9 cellular contexts compared by ENCODE assay signal in genomic region chr11:10314199-10315072, GRCh38. TPM values are rescaled to one million over a fixed set of nuclear protein-coding genes. Genes with fewer than 3 reads are reported as not detected.
A peak's percentile ranks its signal among the peaks of the same experiment; 100 is the strongest.
DNase-seq lines count a peak whose midpoint lies in the region; ATAC-seq, FAIRE-seq and TF ChIP-seq lines count a peak whose summit lies in the region.
"Had no signal": no experiment of that assay in that cellular context is flagged by ENCODE, and none has a peak within 500 bp of the region (broad histone marks: within the 10 kb centered on the region; RNA-seq: fewer than 3 reads in every experiment).

No MANE protein-coding gene starts in this region.

- H3K4me3 ChIP-seq in trophoblast cell (ENCODE audit: low read depth, low read length), result no peak overlapping the region

- H3K9me3 ChIP-seq in trophoblast cell (ENCODE audit: insufficient read depth, low read depth, low read length), result no peaks in the 10 kb centered on the region

- no peak overlapping the region for H2BK12ac ChIP-seq in trophoblast cell (ENCODE audit: low read length)

- H3K27ac Mint-ChIP-seq in dendritic cell treated with granulocyte-macrophage colony-stimulating factor and Interleukin-4, amounts not matched to agents 40 ng/mL and 50 ng/mL, for 4 days, result no peak overlapping the region
- H3K27ac Mint-ChIP-seq in HFFc6 (no peak overlapping the region), progenitor cell of endocrine pancreas (no peak overlapping the region)

- H3K27me3 Mint-ChIP-seq in dendritic cell treated with granulocyte-macrophage colony-stimulating factor and Interleukin-4, amounts not matched to agents 40 ng/mL and 50 ng/mL, for 4 days, result no peaks in the 10 kb centered on the region
- H3K27me3 Mint-ChIP-seq in HFFc6 (ENCODE audit: insufficient read depth) (peaks cover 5% of the 10 kb centered on the region), progenitor cell of endocrine pancreas (peaks cover 19% of the 10 kb centered on the region)

- no peak overlapping the region for H3K4me2 ChIP-seq in trophoblast cell (ENCODE audit: low read length)

- H3K4ac ChIP-seq in trophoblast cell (ENCODE audit: low read depth, low read length), result no peak overlapping the region

- no peak overlapping the region for H3K23ac ChIP-seq in trophoblast cell (ENCODE audit: low read length)

- H3K9ac ChIP-seq in trophoblast cell (ENCODE audit: low read length), result no peak overlapping the region

- no peak overlapping the region for H2BK5ac ChIP-seq in trophoblast cell (ENCODE audit: low read depth, low read length, poor library complexity)

- WGBS in trophoblast cell (ENCODE audit: extremely low coverage, insufficient coverage, insufficient read length), result no CpG with 5 or more reads among the region's 8 CpGs

- no peak overlapping the region for H4K12ac ChIP-seq in trophoblast cell (ENCODE audit: low read depth, low read length)

- FAIRE-seq in GM18507 (lab: Jason Lieb, UNC), result peak; percentile 83
- FAIRE-seq: colon had no signal

- intact Hi-C loops in dendritic cell treated with granulocyte-macrophage colony-stimulating factor and Interleukin-4, amounts not matched to agents 40 ng/mL and 50 ng/mL, for 4 days (cut with micrococcal nuclease), result no loop called here

- H3K79me2 ChIP-seq in trophoblast cell (ENCODE audit: control insufficient read depth, insufficient read depth, low read length, poor library complexity), result no peaks in the 10 kb centered on the region

- TF ChIP-seq CTCF in HFFc6 (IDR thresholded peaks at IDR 0.05) (no peak), progenitor cell of endocrine pancreas (IDR thresholded peaks at IDR 0.05; ENCODE audit: unreplicated experiment) (no peak)

- H3K4me3 Mint-ChIP-seq in dendritic cell treated with granulocyte-macrophage colony-stimulating factor and Interleukin-4, amounts not matched to agents 40 ng/mL and 50 ng/mL, for 4 days, result peak overlapping the region; percentile 7
- H3K4me3 Mint-ChIP-seq in HFFc6 (no peak overlapping the region), progenitor cell of endocrine pancreas (ENCODE audit: low read depth) (no peak overlapping the region)

- peaks cover 5% of the 10 kb centered on the region for H3K9me3 Mint-ChIP-seq in dendritic cell treated with granulocyte-macrophage colony-stimulating factor and Interleukin-4, amounts not matched to agents 40 ng/mL and 50 ng/mL, for 4 days
- H3K9me3 Mint-ChIP-seq in HFFc6 (no peaks in the 10 kb centered on the region), progenitor cell of endocrine pancreas (ENCODE audit: low read depth) (no peaks in the 10 kb centered on the region)

- no peaks in the 10 kb centered on the region for H3K79me1 ChIP-seq in trophoblast cell (ENCODE audit: low read length)

- H2AFZ ChIP-seq in trophoblast cell (ENCODE audit: insufficient read depth, low read length, poor library complexity), result no peak overlapping the region

- H3K36me3 ChIP-seq in trophoblast cell (ENCODE audit: control insufficient read depth in 1 of 2, insufficient read depth in 2 of 2, low read length in 2 of 2), result no peaks in the 10 kb centered on the region

- no peaks in the 10 kb centered on the region for H3K36me3 Mint-ChIP-seq in dendritic cell treated with granulocyte-macrophage colony-stimulating factor and Interleukin-4, amounts not matched to agents 40 ng/mL and 50 ng/mL, for 4 days (ENCODE audit: low read depth)
- H3K36me3 Mint-ChIP-seq in HFFc6 (ENCODE audit: low read depth), result no peaks in the 10 kb centered on the region
- no peaks in the 10 kb centered on the region for H3K36me3 Mint-ChIP-seq in progenitor cell of endocrine pancreas (ENCODE audit: insufficient read depth)

- H4K91ac ChIP-seq in trophoblast cell (ENCODE audit: low read depth, low read length), result no peak overlapping the region

- in situ Hi-C loops in ACHN (cut with HindIII; ENCODE audit: low pct_ligation_motif_present, low pct_unique_long_range_greater_than_20kb, low sequenced_read_pairs), result no loop called here

- H3K27me3 ChIP-seq in trophoblast cell (ENCODE audit: insufficient read depth, low read length), result no peaks in the 10 kb centered on the region

- no peak overlapping the region for H3K14ac ChIP-seq in trophoblast cell (ENCODE audit: low read length)

- no peak overlapping the region for H2BK120ac ChIP-seq in trophoblast cell (ENCODE audit: insufficient read depth, low read length, poor library complexity)

- H3K27ac ChIP-seq in trophoblast cell (ENCODE audit: low read depth, low read length), result no peak overlapping the region

- no peak overlapping the region for H4K8ac ChIP-seq in trophoblast cell (ENCODE audit: low read depth, low read length)

- H3K18ac ChIP-seq in trophoblast cell (ENCODE audit: low read length), result no peak overlapping the region

- peaks cover 0 to 5% of the 10 kb centered on the region in 2 experiments for H3K4me1 ChIP-seq in trophoblast cell (ENCODE audit: control insufficient read depth in 1 of 2, insufficient read depth in 2 of 2, low read length in 2 of 2)

- DNase-seq in ACHN, result peak; percentile 78
- no peak for DNase-seq in GM18507 (ENCODE audit: extremely low spot score, insufficient read length, low read depth)
- DNase-seq in NCI-H526 (lab: John Stamatoyannopoulos, UW), result peak; percentile 76 to 78
- DNase-seq in trophoblast cell, result peak; percentile 43 to 69
- no peak for DNase-seq in HFFc6
- no peak for DNase-seq in progenitor cell of endocrine pancreas (ENCODE audit: low spot score, unreplicated experiment)

- peak; percentile 78 for ATAC-seq in HG02852 (IDR thresholded peaks at IDR 0.05; ENCODE audit: unreplicated experiment)

- H3K4me1 Mint-ChIP-seq in dendritic cell treated with granulocyte-macrophage colony-stimulating factor and Interleukin-4, amounts not matched to agents 40 ng/mL and 50 ng/mL, for 4 days (ENCODE audit: low read depth), result peaks cover 6% of the 10 kb centered on the region
- H3K4me1 Mint-ChIP-seq in HFFc6 (ENCODE audit: low read depth) (peaks cover 32% of the 10 kb centered on the region), progenitor cell of endocrine pancreas (ENCODE audit: low read depth) (peaks cover 9% of the 10 kb centered on the region)

- no peak overlapping the region for H2AK5ac ChIP-seq in trophoblast cell (ENCODE audit: low read length)

RNA-seq across cellular contexts. Expression of gene ADM, which starts 9.6 kb away (rescaled TPM):
- polyA plus RNA-seq in trophoblast cell (2013), result 101 and 108 TPM in 2 replicates
- 100 to 1,000 TPM; 219 to 346 (median 321) TPM for total RNA-seq in HFFc6 (2021; fragmentation: NEBNext Ultra II Directional; extraction: Animal tissue kit (Norgen Biotek cat#: 25700))
- total RNA-seq in progenitor cell of endocrine pancreas, result 8.4 and 9.4 TPM in 2 replicates

RNA-seq across cellular contexts. Expression of gene SBF2, which starts 20.4 kb away (rescaled TPM):
- polyA plus RNA-seq in trophoblast cell (2013), result 14.4 and 15.1 TPM in 2 replicates
- 10 to 100 TPM; 25.2 to 36.0 (median 30.7) TPM for total RNA-seq in HFFc6 (2021; fragmentation: NEBNext Ultra II Directional; extraction: Animal tissue kit (Norgen Biotek cat#: 25700))
- total RNA-seq in progenitor cell of endocrine pancreas, result 43.8 and 44.9 TPM in 2 replicates

Comparison
In these comparisons a context has a peak if more than half of its experiments do, and no peak if none do; other contexts are left out.
1. DNase-seq: peak in ACHN (single experiment), NCI-H526 (2 of 2) and trophoblast cell (2 of 2); none in GM18507 (single experiment), HFFc6 (single experiment) and progenitor cell of endocrine pancreas (single experiment).
2. RNA of gene ADM, which starts 9.6 kb away (total RNA-seq): 219 to 346 TPM in HFFc6; 8.4 to 9.4 TPM in progenitor cell of endocrine pancreas; every median in the first group is over 10 times any median in the second.